Comparison of ENCODE assay signal across 29 cellular contexts in genomic region chr6:169884158-169884557, GRCh38.
"Had no signal": no experiment of that assay in that cellular context is flagged by ENCODE, and none has a peak within 500 bp of the region (broad histone marks: within the 10 kb centered on the region; RNA-seq: fewer than 3 reads in every experiment).

No MANE protein-coding gene starts in this region.

- H3K4me1 ChIP-seq: gastrocnemius medialis, neural progenitor cell had no signal

- H3K4me3 Mint-ChIP-seq: activated CD4-positive, alpha-beta T cell treated with anti-CD3 and anti-CD28 coated beads, Interleukin-2, amount 10 ng/mL, durations not matched to agents 7 days and 5 days; activated CD8-positive, alpha-beta T cell treated with anti-CD3 and anti-CD28 coated beads for 36 hours; activated naive CD4-positive, alpha-beta T cell treated with anti-CD3 and anti-CD28 coated beads for 36 hours; activated naive CD8-positive, alpha-beta T cell treated with anti-CD3 and anti-CD28 coated beads, Interleukin-2, amount 10 ng/mL, durations not matched to agents 7 days and 5 days; activated T-helper 1 cell treated with anti-CD3 and anti-CD28 coated beads, Interleukin-12 subunit alpha, Interleukin-12 subunit beta, Interleukin-2, Interleukin-4 antibody, amounts not matched to agents 30 ng/mL and 10 ng/mL and 1 ng/mL, durations not matched to agents 14 hours and 24 hours and 36 hours; memory B cell; naive thymus-derived CD8-positive, alpha-beta T cell; neural progenitor cell; stimulated activated effector memory CD8-positive, alpha-beta T cell treated with anti-CD3 and anti-CD28 coated beads, Interleukin-12 subunit alpha, Interleukin-12 subunit beta, amount 100 ng/mL, for 72 hours; stimulated activated naive CD8-positive, alpha-beta T cell treated with anti-CD3 and anti-CD28 coated beads, Interleukin-15, Interleukin-2, amounts not matched to agents 100 ng/mL and 50 ng/mL, for 24 hours had no signal

- H3K36me3 ChIP-seq: gastrocnemius medialis, neural progenitor cell, thoracic aorta had no signal

- ATAC-seq: activated CD8-positive, alpha-beta T cell treated with anti-CD3 and anti-CD28 coated beads for 36 hours; gastrocnemius medialis; naive thymus-derived CD8-positive, alpha-beta T cell; sciatic nerve; stimulated activated effector memory CD8-positive, alpha-beta T cell treated with anti-CD3 and anti-CD28 coated beads, Interleukin-12 subunit alpha, Interleukin-12 subunit beta, amount 100 ng/mL, for 72 hours had no signal

- H3K4me1 Mint-ChIP-seq: activated CD4-positive, alpha-beta T cell treated with anti-CD3 and anti-CD28 coated beads, Interleukin-2, amount 10 ng/mL, durations not matched to agents 7 days and 5 days; memory B cell had no signal

- H3K9me3 ChIP-seq: gastrocnemius medialis, thoracic aorta had no signal

- H3K4me3 ChIP-seq: gastrocnemius medialis, hepatocyte, neural progenitor cell, skin epidermis, thoracic aorta had no signal

- H3K36me3 Mint-ChIP-seq: activated naive CD8-positive, alpha-beta T cell treated with anti-CD3 and anti-CD28 coated beads, Interleukin-2, amount 10 ng/mL, durations not matched to agents 7 days and 5 days; immature natural killer cell; memory B cell; neural progenitor cell had no signal

- H3K27me3 Mint-ChIP-seq: activated CD4-positive, alpha-beta T cell treated with anti-CD3 and anti-CD28 coated beads, Interleukin-2, amount 10 ng/mL, durations not matched to agents 7 days and 5 days had no signal

- H3K27ac ChIP-seq: gastrocnemius medialis, hepatocyte, neural progenitor cell, skin epidermis, thoracic aorta had no signal

- H3K9me3 Mint-ChIP-seq: activated CD4-positive, alpha-beta T cell treated with anti-CD3 and anti-CD28 coated beads, Interleukin-2, amount 10 ng/mL, durations not matched to agents 7 days and 5 days; activated CD8-positive, alpha-beta T cell treated with anti-CD3 and anti-CD28 coated beads for 36 hours; activated naive CD4-positive, alpha-beta T cell treated with anti-CD3 and anti-CD28 coated beads for 36 hours; activated naive CD8-positive, alpha-beta T cell treated with anti-CD3 and anti-CD28 coated beads, Interleukin-2, amount 10 ng/mL, durations not matched to agents 7 days and 5 days; activated T-helper 1 cell treated with anti-CD3 and anti-CD28 coated beads, Interleukin-12 subunit alpha, Interleukin-12 subunit beta, Interleukin-2, Interleukin-4 antibody, amounts not matched to agents 30 ng/mL and 10 ng/mL and 1 ng/mL, durations not matched to agents 14 hours and 24 hours and 36 hours; immature natural killer cell; memory B cell; stimulated activated effector memory CD8-positive, alpha-beta T cell treated with anti-CD3 and anti-CD28 coated beads, Interleukin-12 subunit alpha, Interleukin-12 subunit beta, amount 100 ng/mL, for 72 hours; stimulated activated naive CD8-positive, alpha-beta T cell treated with anti-CD3 and anti-CD28 coated beads, Interleukin-15, Interleukin-2, amounts not matched to agents 100 ng/mL and 50 ng/mL, for 24 hours had no signal

- DNase-seq: activated CD4-positive, alpha-beta T cell treated with anti-CD3 and anti-CD28 coated beads for 1 hour; activated CD4-positive, alpha-beta T cell treated with anti-CD3 and anti-CD28 coated beads, Interleukin-2, amount 10 ng/mL, durations not matched to agents 7 days and 5 days; activated CD8-positive, alpha-beta T cell treated with anti-CD3 and anti-CD28 coated beads for 36 hours; activated effector memory CD4-positive, alpha-beta T cell treated with anti-CD3 and anti-CD28 coated beads, Interleukin-2, amount 50 U/mL, for 16 hours; activated naive CD4-positive, alpha-beta T cell treated with anti-CD3 and anti-CD28 coated beads for 36 hours; activated naive CD8-positive, alpha-beta T cell treated with anti-CD3 and anti-CD28 coated beads, Interleukin-2, amount 10 ng/mL, durations not matched to agents 7 days and 5 days; activated T-cell treated with anti-CD3 and anti-CD28 coated beads, Interleukin-2, amount 50 U/mL, for 1 hour; central memory CD4-positive, alpha-beta T cell; effector CD8-positive, alpha-beta T cell; erythroblast; gastrocnemius medialis; glutamatergic neuron; kidney; naive thymus-derived CD8-positive, alpha-beta T cell; occipital lobe; posterior cingulate gyrus; stimulated activated CD4-positive, alpha-beta T cell treated with anti-CD3 and anti-CD28 coated beads, Interleukin-4, amount 100 ng/mL, for 24 hours; T-helper 2 cell; trophoblast cell had no signal

- H3K27me3 ChIP-seq: neural progenitor cell had no signal

- H3K27ac Mint-ChIP-seq: activated CD4-positive, alpha-beta T cell treated with anti-CD3 and anti-CD28 coated beads, Interleukin-2, amount 10 ng/mL, durations not matched to agents 7 days and 5 days; activated CD8-positive, alpha-beta T cell treated with anti-CD3 and anti-CD28 coated beads for 36 hours; activated naive CD4-positive, alpha-beta T cell treated with anti-CD3 and anti-CD28 coated beads for 36 hours; activated T-helper 1 cell treated with anti-CD3 and anti-CD28 coated beads, Interleukin-12 subunit alpha, Interleukin-12 subunit beta, Interleukin-2, Interleukin-4 antibody, amounts not matched to agents 30 ng/mL and 10 ng/mL and 1 ng/mL, durations not matched to agents 14 hours and 24 hours and 36 hours; immature natural killer cell; memory B cell; neural progenitor cell; stimulated activated effector memory CD8-positive, alpha-beta T cell treated with anti-CD3 and anti-CD28 coated beads, Interleukin-12 subunit alpha, Interleukin-12 subunit beta, amount 100 ng/mL, for 72 hours had no signal
